ENCODE assay signal across 20 cellular contexts in the genomic region with DNA sequence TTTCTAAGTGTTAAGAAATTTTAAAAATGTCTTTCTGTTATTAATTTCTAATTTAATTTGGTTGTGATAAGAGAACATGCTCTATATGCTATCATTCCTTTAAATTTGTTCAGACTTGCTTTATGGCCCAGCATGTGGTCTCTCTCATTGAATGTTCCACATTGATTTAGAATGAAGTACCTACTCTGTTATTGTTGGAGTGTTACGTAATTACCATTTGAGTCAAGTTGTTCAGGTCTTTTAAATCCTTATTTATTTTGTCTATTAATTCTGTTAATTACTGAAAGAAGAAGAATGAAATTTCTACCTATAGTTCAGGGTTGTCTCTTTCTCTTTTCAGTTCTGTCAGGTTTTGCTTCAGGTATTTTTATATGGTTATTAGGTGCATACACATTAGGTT.
"Had no signal": no experiment of that assay in that cellular context is flagged by ENCODE, and none has a peak within 500 bp of the region (broad histone marks: within the 10 kb centered on the region; RNA-seq: fewer than 3 reads in every experiment).

No MANE protein-coding gene starts in this region.

- H3K4me1 ChIP-seq: colonic mucosa, gastrocnemius medialis, parathyroid adenoma had no signal

- H3K27ac ChIP-seq: colonic mucosa, gastrocnemius medialis, neutrophil, parathyroid adenoma had no signal

- DNase-seq: activated CD4-positive, alpha-beta T cell treated with anti-CD3 and anti-CD28 coated beads, Interleukin-2, amount 50 U/mL, for 1 hour; activated CD8-positive, alpha-beta memory T cell treated with anti-CD3 and anti-CD28 coated beads, Interleukin-2, amount 50 U/mL, for 4 hours; activated effector memory CD4-positive, alpha-beta T cell treated with Interleukin-2 at 50 U/mL for 16 hours; activated naive CD4-positive, alpha-beta T cell treated with anti-CD3 and anti-CD28 coated beads, Interleukin-2, amount 10 ng/mL, durations not matched to agents 7 days and 5 days; activated naive CD8-positive, alpha-beta T cell treated with anti-CD3 and anti-CD28 coated beads, Interleukin-2, amount 50 U/mL, for 24 hours; activated T-cell treated with anti-CD3 and anti-CD28 coated beads, Interleukin-2, amount 50 U/mL, for 4 hours; anterior cingulate cortex; central memory CD4-positive, alpha-beta T cell; colonic mucosa; gastrocnemius medialis; head of caudate nucleus; kidney; stimulated activated naive CD4-positive, alpha-beta T cell had no signal

- H3K27me3 ChIP-seq: colonic mucosa, gastrocnemius medialis, neutrophil had no signal

- H3K4me3 ChIP-seq: colonic mucosa, gastrocnemius medialis, lung had no signal

- H3K9ac ChIP-seq: parathyroid adenoma had no signal

- H3K36me3 ChIP-seq: colonic mucosa, gastrocnemius medialis had no signal

- ATAC-seq: activated CD4-positive, CD25-positive, alpha-beta regulatory T cell treated with anti-CD3 and anti-CD28 coated beads, Interleukin-2, amount 50 U/mL, for 24 hours; activated naive CD8-positive, alpha-beta T cell treated with anti-CD3 and anti-CD28 coated beads, Interleukin-2, amount 50 U/mL, for 24 hours; activated T-cell treated with anti-CD3 and anti-CD28 coated beads, Interleukin-2, amount 50 U/mL, for 4 hours; gastrocnemius medialis; left lobe of liver; natural killer cell treated with Interleukin-12 subunit alpha and Interleukin-12 subunit beta and Interleukin-15 and Interleukin-18, amount 100 ng/mL, for 72 hours had no signal

- FAIRE-seq: endometrium had no signal

- H3K9me3 ChIP-seq: colonic mucosa, gastrocnemius medialis, neutrophil had no signal
